11 cellular contexts compared by ENCODE assay signal in the genomic region with DNA sequence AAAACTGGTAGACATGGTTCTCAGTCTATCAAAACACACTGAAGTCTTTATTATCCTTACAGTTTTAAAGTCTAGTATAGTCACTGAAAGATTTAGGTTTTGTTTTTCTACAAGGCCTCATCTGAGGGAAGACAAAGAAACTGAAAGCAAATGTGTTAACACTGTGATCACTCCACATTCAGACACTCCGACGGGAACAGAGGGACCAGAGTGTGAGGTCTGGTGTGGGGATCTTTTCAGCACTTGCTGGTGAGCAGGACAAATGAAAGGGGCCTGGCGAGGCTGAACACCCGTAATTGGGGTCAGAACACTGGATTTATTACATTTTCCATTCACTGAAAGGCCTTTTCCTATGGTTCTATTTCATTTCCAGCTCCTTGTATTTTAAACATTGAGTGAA.
"Had no signal": no experiment of that assay in that cellular context is flagged by ENCODE, and none has a peak within 500 bp of the region (broad histone marks: within the 10 kb centered on the region; RNA-seq: fewer than 3 reads in every experiment).

No MANE protein-coding gene starts in this region.

- H3K4me3 ChIP-seq: skin epidermis, tibial artery had no signal

- ATAC-seq: activated CD8-positive, alpha-beta memory T cell treated with anti-CD3 and anti-CD28 coated beads, Interleukin-2, amount 10 ng/mL, durations not matched to agents 7 days and 5 days; activated T-cell treated with anti-CD3 and anti-CD28 coated beads, Interleukin-2, amount 50 U/mL, for 4 hours had no signal

- H3K4me3 Mint-ChIP-seq: activated CD8-positive, alpha-beta memory T cell treated with anti-CD3 and anti-CD28 coated beads, Interleukin-2, amount 10 ng/mL, durations not matched to agents 7 days and 5 days; activated naive CD8-positive, alpha-beta T cell; activated T-cell treated with anti-CD3 and anti-CD28 coated beads, Interleukin-2, amount 50 U/mL, for 4 hours had no signal

- H3K36me3 ChIP-seq: neutrophil, tibial artery had no signal

- H3K4me1 ChIP-seq: tibial artery had no signal

- H3K4me1 Mint-ChIP-seq: activated CD8-positive, alpha-beta memory T cell treated with anti-CD3 and anti-CD28 coated beads, Interleukin-2, amount 10 ng/mL, durations not matched to agents 7 days and 5 days had no signal

- H3K9me3 ChIP-seq: neutrophil, tibial artery had no signal

- DNase-seq: activated CD4-positive, alpha-beta T cell treated with anti-CD3 and anti-CD28 coated beads for 1 hour; activated CD4-positive, alpha-beta T cell treated with anti-CD3 and anti-CD28 coated beads, Interleukin-2, amount 50 U/mL, for 48 hours; activated CD8-positive, alpha-beta memory T cell treated with anti-CD3 and anti-CD28 coated beads, Interleukin-2, amount 10 ng/mL, durations not matched to agents 7 days and 5 days; activated gamma-delta T cell; activated T-cell treated with anti-CD3 and anti-CD28 coated beads, Interleukin-2, amount 50 U/mL, for 4 hours; posterior cingulate gyrus; T1000; tibial artery had no signal

- H3K27ac ChIP-seq: neutrophil, skin epidermis, tibial artery had no signal

- H3K27ac Mint-ChIP-seq: activated CD8-positive, alpha-beta memory T cell treated with anti-CD3 and anti-CD28 coated beads, Interleukin-2, amount 10 ng/mL, durations not matched to agents 7 days and 5 days; activated naive CD8-positive, alpha-beta T cell had no signal

- H3K27me3 ChIP-seq: neutrophil, tibial artery had no signal

- H3K27me3 Mint-ChIP-seq: activated CD8-positive, alpha-beta memory T cell treated with anti-CD3 and anti-CD28 coated beads, Interleukin-2, amount 10 ng/mL, durations not matched to agents 7 days and 5 days; activated naive CD8-positive, alpha-beta T cell had no signal
